Comparison of ENCODE assay signal across 8 cellular contexts in the genomic region with DNA sequence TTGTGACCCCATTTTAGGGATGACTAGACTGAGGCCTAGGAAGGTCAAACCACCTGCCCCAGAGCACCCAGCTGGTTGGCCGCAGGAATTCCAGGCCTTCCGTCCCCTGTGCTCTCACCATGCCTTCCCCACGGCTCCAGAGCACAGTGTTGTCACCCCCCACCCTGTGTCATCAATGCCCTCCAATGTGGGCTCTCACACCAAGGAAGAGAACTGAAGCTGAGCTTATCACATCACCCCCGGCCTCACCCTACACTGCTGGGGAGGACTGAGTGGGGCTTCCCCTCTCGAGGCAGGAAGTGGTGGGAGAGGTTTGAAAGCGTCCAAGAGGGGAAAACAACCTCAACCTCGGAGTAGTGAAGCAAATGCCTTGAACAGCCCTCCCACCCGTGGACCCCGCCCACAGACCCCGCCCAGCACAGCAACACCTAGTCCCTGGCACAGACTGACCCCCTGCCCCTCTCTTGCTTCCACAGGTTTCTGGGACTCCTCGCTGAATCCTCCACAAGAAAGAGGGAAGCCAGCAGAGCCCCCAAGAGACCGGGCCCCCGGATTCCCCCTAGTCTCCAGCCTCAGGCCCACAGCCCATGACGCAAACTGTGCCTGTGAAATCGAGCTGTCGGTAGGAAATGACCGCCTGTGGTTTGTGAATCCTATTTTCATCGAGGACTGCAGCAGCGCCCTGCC.
DNase-seq lines count a peak whose midpoint lies in the region; ATAC-seq lines count a peak whose summit lies in the region.

No MANE protein-coding gene starts in this region.

- no peaks in the 10 kb centered on the region for H3K9me3 ChIP-seq in MG63

- DNase-seq in T-helper 22 cell (ENCODE audit: low read depth) = peak; percentile 74
- DNase-seq in putamen (ENCODE audit: low spot score) = peak; percentile 27
- no peak for DNase-seq in MG63
- DNase-seq in D341Med (ENCODE audit: low spot score) = no peak
- no peak for DNase-seq in cortex of kidney (lab: John Stamatoyannopoulos, UW)

- ATAC-seq in GM18519 (IDR thresholded peaks at IDR 0.05; ENCODE audit: low FRiP score, unreplicated experiment) (peak; percentile 50), HG02943 (IDR thresholded peaks at IDR 0.05; ENCODE audit: low read depth, unreplicated experiment) (peak; percentile 48)

- 47 to 69% (median 53%) methylated on average over 17 to 19 of the region's 19 CpGs for WGBS in adipose tissue, 3 donors

- no peak overlapping the region for H3K4me3 ChIP-seq in MG63

- peak overlapping the region; percentile 29 for H3K27ac ChIP-seq in adipose tissue (ENCODE audit: low read depth, low read length)

- H3K27me3 ChIP-seq in MG63 = no peaks in the 10 kb centered on the region

- H3K36me3 ChIP-seq in MG63 = no peaks in the 10 kb centered on the region

Comparison
In these comparisons a context has a peak if more than half of its experiments do, and no peak if none do; other contexts are left out.
1. DNase-seq: peak in T-helper 22 cell (single experiment) and putamen (single experiment); none in MG63 (single experiment), D341Med (single experiment) and cortex of kidney (single experiment).